In genomic region chr1:83917961-83918360, GRCh38 we compare ENCODE assay signal across 33 cellular contexts.
"Had no signal": no experiment of that assay in that cellular context is flagged by ENCODE, and none has a peak within 500 bp of the region (broad histone marks: within the 10 kb centered on the region; RNA-seq: fewer than 3 reads in every experiment).

No MANE protein-coding gene starts in this region.

- H3K4me3 ChIP-seq: adrenal gland, body of pancreas, breast epithelium had no signal

- DNase-seq: activated B cell treated with CpG ODN at 0.5 μM for 24 hours; activated CD4-positive, alpha-beta memory T cell treated with anti-CD3 and anti-CD28 coated beads for 36 hours; activated CD4-positive, alpha-beta T cell treated with anti-CD3 and anti-CD28 coated beads for 4 hours; activated CD4-positive, alpha-beta T cell treated with anti-CD3 and anti-CD28 coated beads, Interleukin-2, amount 10 ng/mL, durations not matched to agents 24 days and 14 days; activated CD4-positive, alpha-beta T cell treated with anti-CD3 and anti-CD28 coated beads, Interleukin-2, amount 50 U/mL, for 1 hour; activated CD4-positive, alpha-beta T cell treated with anti-CD3 and anti-CD28 coated beads, Interleukin-2, amount 50 U/mL, for 4 hours; activated CD4-positive, CD25-positive, alpha-beta regulatory T cell treated with anti-CD3 and anti-CD28 coated beads, Interleukin-2, amount 50 U/mL, for 72 hours; activated CD8-positive, alpha-beta memory T cell treated with anti-CD3 and anti-CD28 coated beads, Interleukin-2, amount 50 U/mL, for 4 hours; activated CD8-positive, alpha-beta T cell treated with anti-CD3 and anti-CD28 coated beads for 36 hours; activated effector memory CD4-positive, alpha-beta T cell treated with anti-CD3 and anti-CD28 coated beads, Interleukin-2, amount 50 U/mL, for 16 hours; activated gamma-delta T cell treated with Interleukin-2 at 50 U/mL for 16 hours; activated naive CD4-positive, alpha-beta T cell; activated naive CD4-positive, alpha-beta T cell treated with anti-CD3 and anti-CD28 coated beads for 36 hours; activated naive CD4-positive, alpha-beta T cell treated with anti-CD3 and anti-CD28 coated beads, Interleukin-2, amount 50 U/mL, for 16 hours; activated naive CD8-positive, alpha-beta T cell treated with anti-CD3 and anti-CD28 coated beads for 36 hours; activated T-cell treated with anti-CD3 and anti-CD28 coated beads for 4 hours; activated T-cell treated with anti-CD3 and anti-CD28 coated beads, Interleukin-2, amount 50 U/mL, for 1 hour; activated T-cell treated with anti-CD3 and anti-CD28 coated beads, Interleukin-2, amount 50 U/mL, for 4 hours; activated T-cell treated with anti-CD3 and anti-CD28 coated beads, Interleukin-2, amount 50 U/mL, for 72 hours; adrenal gland; amniotic stem cell; aorta; body of pancreas; brain microvascular endothelial cell; central memory CD4-positive, alpha-beta T cell; T-helper 2 cell; T-helper 9 cell had no signal

- H3K9me3 ChIP-seq: adrenal gland, body of pancreas, breast epithelium had no signal

- H3K36me3 ChIP-seq: adrenal gland, brain microvascular endothelial cell, breast epithelium had no signal

- H3K27me3 ChIP-seq: adrenal gland, body of pancreas, brain microvascular endothelial cell, breast epithelium had no signal

- H3K27ac ChIP-seq: adrenal gland, body of pancreas, brain microvascular endothelial cell, breast epithelium, VCaP had no signal

- H3K4me1 ChIP-seq: adrenal gland, body of pancreas, breast epithelium had no signal

- FAIRE-seq: astrocyte, TTC549 had no signal

- ATAC-seq: activated CD8-positive, alpha-beta T cell treated with anti-CD3 and anti-CD28 coated beads for 36 hours; activated naive CD4-positive, alpha-beta T cell treated with anti-CD3 and anti-CD28 coated beads, Interleukin-2, amount 50 U/mL, for 72 hours; activated T-cell treated with anti-CD3 and anti-CD28 coated beads, Interleukin-2, amount 50 U/mL, for 4 hours; activated T-cell treated with anti-CD3 and anti-CD28 coated beads, Interleukin-2, amount 50 U/mL, for 72 hours; activated T-helper 17 cell treated with anti-CD3 and anti-CD28 coated beads, Interleukin-2, amount 50 U/mL, for 72 hours; body of pancreas had no signal
